8 cellular contexts compared by ENCODE assay signal in the genomic region with DNA sequence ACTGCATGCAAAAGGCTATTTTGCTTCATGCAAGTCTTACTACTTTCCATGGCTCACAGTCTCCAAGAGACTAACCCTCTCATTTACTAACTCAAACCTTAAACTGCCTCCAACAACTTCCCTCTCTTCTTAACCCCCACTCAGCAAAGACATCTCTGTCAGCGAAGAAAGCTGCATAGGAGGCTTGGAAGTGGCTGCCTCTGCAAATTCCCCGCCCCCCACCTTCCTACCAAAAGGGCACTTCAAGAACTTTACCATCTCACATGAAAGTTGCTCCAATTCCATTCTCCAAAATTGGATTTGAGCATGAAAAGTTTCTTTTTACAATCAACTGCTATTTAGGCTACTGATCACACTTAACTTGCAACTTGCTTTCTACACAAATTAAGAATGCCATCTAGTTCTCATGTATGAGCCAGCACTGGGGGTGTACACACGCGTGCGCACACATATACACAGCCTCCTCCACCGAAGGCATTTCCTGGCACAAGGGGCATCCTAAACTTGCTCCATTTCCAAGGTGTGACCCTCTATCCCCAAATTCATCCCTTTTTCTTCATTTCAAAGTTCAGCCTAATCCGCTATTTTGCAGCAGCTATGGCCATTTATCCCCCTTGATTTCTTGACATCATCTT. TPM values are rescaled to one million over a fixed set of nuclear protein-coding genes. Genes with fewer than 3 reads are reported as not detected.
DNase-seq lines count a peak whose midpoint lies in the region; ATAC-seq and TF ChIP-seq lines count a peak whose summit lies in the region.

No MANE protein-coding gene starts in this region.

- no peak for TF ChIP-seq POLR2A in spleen (IDR thresholded peaks at IDR 0.05)

- DNase-seq in HFF-Myc (ENCODE audit: extremely low read depth, low read depth) (no peak), right cardiac atrium (no peak), spleen (no peak), OCI-M2 (lab: John Stamatoyannopoulos, UW; ENCODE audit: unreplicated experiment) (no peak), HUDEP-2 (lab: John Stamatoyannopoulos, UW; ENCODE audit: unreplicated experiment in 76 of 76) (no peak), GF-D8 (lab: John Stamatoyannopoulos, UW) (no peak)
- DNase-seq in activated CD4-positive, alpha-beta memory T cell treated with anti-CD3 and anti-CD28 coated beads for 36 hours = no peak

- H3K27me3 ChIP-seq in right cardiac atrium (ENCODE audit: control insufficient read depth, insufficient read depth) (no peaks in the 10 kb centered on the region), spleen (replicated peaks in 1 of 7) (no peaks in the 10 kb centered on the region)

- H3K36me3 ChIP-seq in spleen = peaks cover 0 to 20% (median 0%) of the 10 kb centered on the region in 6 donors

- H3K36me3 Mint-ChIP-seq in activated CD4-positive, alpha-beta memory T cell treated with anti-CD3 and anti-CD28 coated beads for 36 hours = peaks cover 38% of the 10 kb centered on the region

- H3K4me1 ChIP-seq in right cardiac atrium (ENCODE audit: control insufficient read depth, insufficient read depth, low read length) (peaks cover 2% of the 10 kb centered on the region), spleen (peaks cover 27 to 90% (median 74%) of the 10 kb centered on the region in 6 donors)

- POLR2A ChIA-PET in activated CD4-positive, alpha-beta memory T cell treated with anti-CD3 and anti-CD28 coated beads for 36 hours (lab: Charles Lee) = interaction anchor here (0.8 to 4.6 kb wide), 11 partner anchors 9 to 76 kb away, joined by 3 to 47 read pairs (median 6); no protein-coding TSS in a partner anchor

- H3K27ac Mint-ChIP-seq in activated CD4-positive, alpha-beta memory T cell treated with anti-CD3 and anti-CD28 coated beads for 36 hours = peak overlapping the region; percentile 96

- H3K9me3 Mint-ChIP-seq in activated CD4-positive, alpha-beta memory T cell treated with anti-CD3 and anti-CD28 coated beads for 36 hours = no peaks in the 10 kb centered on the region

- peaks cover 71% of the 10 kb centered on the region for H3K4me1 Mint-ChIP-seq in activated CD4-positive, alpha-beta memory T cell treated with anti-CD3 and anti-CD28 coated beads for 36 hours (ENCODE audit: low read depth)

- intact Hi-C loops in activated CD4-positive, alpha-beta memory T cell treated with anti-CD3 and anti-CD28 coated beads for 36 hours (cut with micrococcal nuclease) = loop anchor here (1.0 to 10.0 kb wide), 9 partner anchors 17 to 2000 kb away; a partner anchor contains a TSS
- intact Hi-C loops in right cardiac atrium (cut with DNase I) (loop anchor here in 2 of 4 donors (10.0 kb wide), 2 partner anchors 50 to 280 kb away; no protein-coding TSS in a partner anchor), spleen (cut with DNase I; ENCODE audit: low total_unique reads) (loop anchor here (10.0 kb wide), 1 partner anchor 70 kb away; no protein-coding TSS in a partner anchor)

- H3K4me3 ChIP-seq in HFF-Myc (replicated peaks; ENCODE audit: low read depth, low read length) (peak overlapping the region; percentile 97), right cardiac atrium (ENCODE audit: low read length) (peak overlapping the region; percentile 90), spleen (peak overlapping the region in 7 of 8 donors; percentile 75 to 96 (median 92))

- CTCF ChIA-PET in activated CD4-positive, alpha-beta memory T cell treated with anti-CD3 and anti-CD28 coated beads for 36 hours (lab: Charles Lee) = interaction anchor here (0.8 to 5.5 kb wide), 7 partner anchors 16 to 278 kb away, joined by 3 to 69 read pairs (median 5); no protein-coding TSS in a partner anchor

- no peaks in the 10 kb centered on the region for H3K27me3 Mint-ChIP-seq in activated CD4-positive, alpha-beta memory T cell treated with anti-CD3 and anti-CD28 coated beads for 36 hours

- TF ChIP-seq CTCF in HFF-Myc (IDR thresholded peaks at IDR 0.05; ENCODE audit: low read depth, low read length, missing control alignments) = no peak
- TF ChIP-seq CTCF in spleen (IDR thresholded peaks at IDR 0.05 in 8 of 11, conservative IDR thresholded peaks at IDR 0.05 in 3 of 11) = no peak

- no peaks in the 10 kb centered on the region for H3K9me3 ChIP-seq in right cardiac atrium (ENCODE audit: control insufficient read depth, low read length)
- no peaks in the 10 kb centered on the region for H3K9me3 ChIP-seq in spleen

- H3K4me3 Mint-ChIP-seq in activated CD4-positive, alpha-beta memory T cell treated with anti-CD3 and anti-CD28 coated beads for 36 hours = peak overlapping the region; percentile 91

- 64% methylated on average over 7 of the region's 7 CpGs for WGBS in right cardiac atrium
- 45 to 64% (median 55%) methylated on average over 7 of the region's 7 CpGs for WGBS in spleen, 5 donors

- ATAC-seq in right cardiac atrium (no peak), HG03460 (IDR thresholded peaks at IDR 0.05; ENCODE audit: unreplicated experiment) (no peak)

- H3K27ac ChIP-seq in right cardiac atrium (ENCODE audit: low read length) (peak overlapping the region; percentile 9), spleen (peak overlapping the region in 7 of 8 donors; percentile 91 to 95 (median 94))

RNA-seq across cellular contexts. Expression of a gene that starts 1.8 kb away (rescaled TPM):
- total RNA-seq in activated CD4-positive, alpha-beta memory T cell treated with anti-CD3 and anti-CD28 coated beads for 36 hours = 10 to 100 TPM; 49.1 to 51.5 TPM
- total RNA-seq in right cardiac atrium = 10 to 100 TPM; 21.3 to 28.1 (median 23.8) TPM
- polyA plus RNA-seq in right cardiac atrium = 8.3 TPM
- total RNA-seq in spleen = 10 to 100 TPM; 29.3 to 55.1 (median 41.3) TPM
- 10 to 100 TPM in 2 of 3 donors, 1 to 10 TPM in 1; 8.7 to 13.9 (median 13.7) TPM for polyA plus RNA-seq in spleen
